In the genomic region with DNA sequence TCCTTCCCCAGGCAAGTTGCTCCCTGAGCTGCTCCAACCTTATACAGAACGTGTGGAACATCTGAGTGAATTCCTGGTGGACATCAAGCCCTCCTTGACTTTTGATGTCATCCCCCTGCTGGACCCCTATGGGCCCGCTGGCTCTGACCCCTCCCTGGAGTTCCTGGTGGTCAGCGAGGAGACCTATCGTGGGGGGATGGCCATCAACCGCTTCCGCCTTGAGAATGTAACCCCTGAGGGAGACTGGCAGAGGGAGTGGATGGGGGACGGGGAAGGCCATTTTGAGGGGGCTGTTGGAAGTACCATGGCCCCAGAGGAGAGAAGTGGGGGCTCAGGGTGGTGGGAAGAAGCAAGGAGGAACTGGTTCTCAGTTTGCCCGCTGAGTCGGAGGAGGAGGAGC, we compare ENCODE assay signal across 9 cellular contexts. TPM values are rescaled to one million over a fixed set of nuclear protein-coding genes. Genes with fewer than 3 reads are reported as not detected.
A peak's percentile ranks its signal among the peaks of the same experiment; 100 is the strongest.
DNase-seq lines count a peak whose midpoint lies in the region; ATAC-seq, FAIRE-seq and TF ChIP-seq lines count a peak whose summit lies in the region.
"Had no signal": no experiment of that assay in that cellular context is flagged by ENCODE, and none has a peak within 500 bp of the region (broad histone marks: within the 10 kb centered on the region; RNA-seq: fewer than 3 reads in every experiment).

No MANE protein-coding gene starts in this region.

- TF ChIP-seq EP300 in esophagus muscularis mucosa (IDR thresholded peaks at IDR 0.05) = no peak

- H3K27me3 Mint-ChIP-seq in activated CD4-positive, alpha-beta T cell treated with anti-CD3 and anti-CD28 coated beads, Interleukin-2, amount 10 ng/mL, durations not matched to agents 7 days and 5 days = no peaks in the 10 kb centered on the region

- FAIRE-seq in small intestine (lab: Jason Lieb, UNC) = no peak
- no peak for FAIRE-seq in H54 (lab: Jason Lieb, UNC)

- peaks cover 52% of the 10 kb centered on the region for H3K4me1 Mint-ChIP-seq in activated CD4-positive, alpha-beta T cell treated with anti-CD3 and anti-CD28 coated beads, Interleukin-2, amount 10 ng/mL, durations not matched to agents 7 days and 5 days

- CTCF ChIA-PET in activated CD4-positive, alpha-beta T cell treated with anti-CD3 and anti-CD28 coated beads, Interleukin-2, amount 10 ng/mL, durations not matched to agents 7 days and 5 days (lab: Charles Lee) = interaction anchor here (0.9 to 5.1 kb wide), 4 partner anchors 9 to 30 kb away, joined by 3 to 38 read pairs (median 4); partner anchors contain the start of gene PSMC3IP

- H3K9me3 ChIP-seq in RWPE2 (ENCODE audit: severe bottlenecking) = no peaks in the 10 kb centered on the region
- H3K9me3 ChIP-seq in esophagus muscularis mucosa = no peaks in the 10 kb centered on the region
- no peaks in the 10 kb centered on the region for H3K9me3 ChIP-seq in small intestine (ENCODE audit: control insufficient read depth, low read depth)

- H3K36me3 Mint-ChIP-seq in activated CD4-positive, alpha-beta T cell treated with anti-CD3 and anti-CD28 coated beads, Interleukin-2, amount 10 ng/mL, durations not matched to agents 7 days and 5 days (ENCODE audit: low read depth) = peaks cover 28% of the 10 kb centered on the region

- WGBS in esophagus muscularis mucosa = 84% methylated on average over 9 of the region's 9 CpGs
- WGBS in small intestine, 3 donors = 82 to 89% (median 84%) methylated on average over 7 to 9 of the region's 9 CpGs

- TF ChIP-seq CTCF in RWPE2 (IDR thresholded peaks at IDR 0.05; ENCODE audit: poor library complexity, severe bottlenecking) (no peak), esophagus muscularis mucosa (IDR thresholded peaks at IDR 0.05) (no peak)

- POLR2A ChIA-PET in activated CD4-positive, alpha-beta T cell treated with anti-CD3 and anti-CD28 coated beads, Interleukin-2, amount 10 ng/mL, durations not matched to agents 7 days and 5 days (lab: Charles Lee) = no interaction called here

- H3K4me3 ChIP-seq in RWPE2 (ENCODE audit: severe bottlenecking) = no peak overlapping the region
- H3K4me3 ChIP-seq in esophagus muscularis mucosa = no peak overlapping the region
- peak overlapping the region in 1 of 2 donors; percentile 70 for H3K4me3 ChIP-seq in small intestine (ENCODE audit: low read depth in 1 of 2, low read length in 2 of 2)

- no peak for ATAC-seq in RWPE2 (ENCODE audit: low read depth)

- H3K9me3 Mint-ChIP-seq in activated CD4-positive, alpha-beta T cell treated with anti-CD3 and anti-CD28 coated beads, Interleukin-2, amount 10 ng/mL, durations not matched to agents 7 days and 5 days = no peaks in the 10 kb centered on the region

- no peak overlapping the region for H3K27ac Mint-ChIP-seq in activated CD4-positive, alpha-beta T cell treated with anti-CD3 and anti-CD28 coated beads, Interleukin-2, amount 10 ng/mL, durations not matched to agents 7 days and 5 days

- TF ChIP-seq POLR2A in esophagus muscularis mucosa (IDR thresholded peaks at IDR 0.05; ENCODE audit: low read depth) = no peak
- TF ChIP-seq POLR2A in H54 (IDR thresholded peaks at IDR 0.05; ENCODE audit: low read depth, low read length) = no peak

- H3K36me3 ChIP-seq in RWPE2 (ENCODE audit: low read depth) (peaks cover 39% of the 10 kb centered on the region), esophagus muscularis mucosa (peaks cover 19 to 36% (median 32%) of the 10 kb centered on the region in 4 donors), small intestine (ENCODE audit: control insufficient read depth in 2 of 2, insufficient read depth in 2 of 2, low read length in 2 of 2) (peaks cover 4 to 5% of the 10 kb centered on the region in 2 donors)

- H3K4me1 ChIP-seq in RWPE2 (ENCODE audit: insufficient read depth, poor library complexity, severe bottlenecking) (peaks cover 2% of the 10 kb centered on the region), esophagus muscularis mucosa (peaks cover 44 to 73% (median 63%) of the 10 kb centered on the region in 4 donors), small intestine (ENCODE audit: control insufficient read depth in 2 of 2, insufficient read depth in 1 of 2, low read depth in 1 of 2, low read length in 1 of 2) (peaks cover 8 to 10% of the 10 kb centered on the region in 2 donors)

- peak overlapping the region; percentile 94 for H3K4me3 Mint-ChIP-seq in activated CD4-positive, alpha-beta T cell treated with anti-CD3 and anti-CD28 coated beads, Interleukin-2, amount 10 ng/mL, durations not matched to agents 7 days and 5 days

- intact Hi-C loops in esophagus muscularis mucosa (cut with DNase I) = no loop called here

- H3K27ac ChIP-seq in RWPE2 (ENCODE audit: poor library complexity, severe bottlenecking) = peak overlapping the region; percentile 72
- peak overlapping the region in 3 of 4 donors; percentile 10 to 90 (median 11) for H3K27ac ChIP-seq in esophagus muscularis mucosa (replicated peaks in 1 of 4)
- H3K27ac ChIP-seq in small intestine (ENCODE audit: low read depth in 1 of 2, low read length in 1 of 2) = peak overlapping the region; percentile 1 to 90

- H3K27me3 ChIP-seq in RWPE2 (ENCODE audit: insufficient read depth, poor library complexity, severe bottlenecking) (no peaks in the 10 kb centered on the region), esophagus muscularis mucosa (no peaks in the 10 kb centered on the region), small intestine (ENCODE audit: control insufficient read depth in 2 of 2, insufficient read depth in 2 of 2, low read length in 2 of 2) (no peaks in the 10 kb centered on the region)

- DNase-seq in activated CD4-positive, alpha-beta T cell treated with anti-CD3 and anti-CD28 coated beads, Interleukin-2, amount 10 ng/mL, durations not matched to agents 7 days and 5 days = no peak
- no peak for DNase-seq in activated CD4-positive, alpha-beta T cell treated with anti-CD3 and anti-CD28 coated beads for 1 hour
- no peak for DNase-seq in RWPE2 (ENCODE audit: low spot score)
- DNase-seq in esophagus muscularis mucosa (ENCODE audit: extremely low spot score) = no peak
- no peak for DNase-seq in small intestine
- no peak for DNase-seq in activated gamma-delta T cell treated with Interleukin-2 at 50 U/mL for 16 hours
- DNase-seq in H54 (ENCODE audit: insufficient read length, low spot score) = no peak
- no peak for DNase-seq in amygdala (lab: John Stamatoyannopoulos, UW)
- DNase-seq: stimulated activated CD4-positive, alpha-beta T cell treated with anti-CD3 and anti-CD28 coated beads, Interleukin-4, amount 100 ng/mL, for 1 hour had no signal

RNA-seq across cellular contexts. Expression of gene COASY, which starts 2.0 kb away (rescaled TPM):
- 10 to 100 TPM; 72.5 to 86.1 TPM for total RNA-seq in activated CD4-positive, alpha-beta T cell treated with anti-CD3 and anti-CD28 coated beads, Interleukin-2, amount 10 ng/mL, durations not matched to agents 7 days and 5 days
- 10 to 100 TPM; 13.4 to 27.5 (median 22.4) TPM for total RNA-seq in esophagus muscularis mucosa
- 100 to 1,000 TPM in 2 of 3 donors, 10 to 100 TPM in 1; 93.7 to 153 (median 109) TPM for polyA plus RNA-seq in small intestine

RNA-seq across cellular contexts. Expression of gene MLX, which starts 3.0 kb away (rescaled TPM):
- total RNA-seq in activated CD4-positive, alpha-beta T cell treated with anti-CD3 and anti-CD28 coated beads, Interleukin-2, amount 10 ng/mL, durations not matched to agents 7 days and 5 days = 10 to 100 TPM; 56.7 to 62.3 TPM
- 10 to 100 TPM; 24.9 to 34.5 (median 29.3) TPM for total RNA-seq in esophagus muscularis mucosa
- 100 to 1,000 TPM in 2 of 3 donors, 10 to 100 TPM in 1; 58.1 to 144 (median 121) TPM for polyA plus RNA-seq in small intestine

RNA-seq across cellular contexts. Expression of gene HSD17B1, which starts 11.2 kb away (rescaled TPM):
- under 1 TPM; 0.73 to 0.97 TPM for total RNA-seq in activated CD4-positive, alpha-beta T cell treated with anti-CD3 and anti-CD28 coated beads, Interleukin-2, amount 10 ng/mL, durations not matched to agents 7 days and 5 days
- 1 to 10 TPM in 1 of 4 donors, under 1 TPM in 3; 0.13 to 2.5 (median 0.62) TPM for total RNA-seq in esophagus muscularis mucosa
- 1 to 10 TPM; 2.0 to 2.7 (median 2.4) TPM for polyA plus RNA-seq in small intestine

RNA-seq across cellular contexts. Expression of gene PSMC3IP, which starts 13.6 kb away (rescaled TPM):
- 10 to 100 TPM; 17.4 to 18.5 TPM for total RNA-seq in activated CD4-positive, alpha-beta T cell treated with anti-CD3 and anti-CD28 coated beads, Interleukin-2, amount 10 ng/mL, durations not matched to agents 7 days and 5 days
- 1 to 10 TPM; 2.2 to 5.0 (median 4.2) TPM for total RNA-seq in esophagus muscularis mucosa
- 1 to 10 TPM in 2 of 3 donors, under 1 TPM in 1; 0.89 to 5.1 (median 1.9) TPM for polyA plus RNA-seq in small intestine

RNA-seq across cellular contexts. Expression of gene NAGLU, which starts 27.9 kb away (rescaled TPM):
- 10 to 100 TPM; 16.4 to 18.8 TPM for total RNA-seq in activated CD4-positive, alpha-beta T cell treated with anti-CD3 and anti-CD28 coated beads, Interleukin-2, amount 10 ng/mL, durations not matched to agents 7 days and 5 days
- 10 to 100 TPM; 27.8 to 36.6 (median 31.8) TPM for total RNA-seq in esophagus muscularis mucosa
- 10 to 100 TPM; 25.3 to 36.2 (median 29.1) TPM for polyA plus RNA-seq in small intestine

Comparison
In these comparisons a context has a peak if more than half of its experiments do, and no peak if none do; other contexts are left out.
1. H3K27ac ChIP-seq: peak in every context shown above with its lines; median percentile 72 in RWPE2; 46 in small intestine; 11 in esophagus muscularis mucosa.